30 cellular contexts compared by ENCODE assay signal in genomic region chr7:85887133-85887532, GRCh38.
"Had no signal": no experiment of that assay in that cellular context is flagged by ENCODE, and none has a peak within 500 bp of the region (broad histone marks: within the 10 kb centered on the region; RNA-seq: fewer than 3 reads in every experiment).

No MANE protein-coding gene starts in this region.

- H3K4me3 Mint-ChIP-seq: activated CD4-positive, alpha-beta memory T cell treated with anti-CD3 and anti-CD28 coated beads, Interleukin-2, amount 10 ng/mL, durations not matched to agents 7 days and 5 days; activated CD4-positive, alpha-beta T cell treated with anti-CD3 and anti-CD28 coated beads, Interleukin-2, amount 10 ng/mL, durations not matched to agents 7 days and 5 days; activated naive CD8-positive, alpha-beta T cell; activated T-cell treated with anti-CD3 and anti-CD28 coated beads, Interleukin-2, amount 50 U/mL, for 24 hours; activated T-cell treated with anti-CD3 and anti-CD28 coated beads, Interleukin-2, amount 50 U/mL, for 72 hours; central memory CD8-positive, alpha-beta T cell; dendritic cell treated with granulocyte-macrophage colony-stimulating factor and Interleukin-4, amounts not matched to agents 40 ng/mL and 50 ng/mL, for 4 days had no signal

- H3K27ac Mint-ChIP-seq: activated CD4-positive, alpha-beta memory T cell treated with anti-CD3 and anti-CD28 coated beads, Interleukin-2, amount 10 ng/mL, durations not matched to agents 7 days and 5 days; activated CD4-positive, alpha-beta T cell treated with anti-CD3 and anti-CD28 coated beads, Interleukin-2, amount 10 ng/mL, durations not matched to agents 7 days and 5 days; activated naive CD8-positive, alpha-beta T cell; activated T-cell treated with anti-CD3 and anti-CD28 coated beads, Interleukin-2, amount 50 U/mL, for 24 hours; activated T-cell treated with anti-CD3 and anti-CD28 coated beads, Interleukin-2, amount 50 U/mL, for 72 hours; dendritic cell treated with granulocyte-macrophage colony-stimulating factor and Interleukin-4, amounts not matched to agents 40 ng/mL and 50 ng/mL, for 4 days had no signal

- H3K27me3 Mint-ChIP-seq: activated CD4-positive, alpha-beta memory T cell treated with anti-CD3 and anti-CD28 coated beads, Interleukin-2, amount 10 ng/mL, durations not matched to agents 7 days and 5 days; activated CD4-positive, alpha-beta T cell treated with anti-CD3 and anti-CD28 coated beads, Interleukin-2, amount 10 ng/mL, durations not matched to agents 7 days and 5 days; activated naive CD8-positive, alpha-beta T cell; activated T-cell treated with anti-CD3 and anti-CD28 coated beads, Interleukin-2, amount 50 U/mL, for 24 hours; central memory CD8-positive, alpha-beta T cell; dendritic cell treated with granulocyte-macrophage colony-stimulating factor and Interleukin-4, amounts not matched to agents 40 ng/mL and 50 ng/mL, for 4 days had no signal

- H3K36me3 ChIP-seq: brain microvascular endothelial cell, esophagus muscularis mucosa, gastroesophageal sphincter, heart right ventricle had no signal

- DNase-seq: activated CD4-positive, alpha-beta memory T cell treated with anti-CD3 and anti-CD28 coated beads, Interleukin-2, amount 10 ng/mL, durations not matched to agents 7 days and 5 days; activated CD4-positive, alpha-beta T cell treated with anti-CD3 and anti-CD28 coated beads for 1 hour; activated CD4-positive, alpha-beta T cell treated with anti-CD3 and anti-CD28 coated beads for 4 hours; activated CD4-positive, alpha-beta T cell treated with anti-CD3 and anti-CD28 coated beads, Interleukin-2, amount 10 ng/mL, durations not matched to agents 7 days and 5 days; activated CD4-positive, alpha-beta T cell treated with anti-CD3 and anti-CD28 coated beads, Interleukin-2, amount 50 U/mL, for 4 hours; activated CD8-positive, alpha-beta memory T cell treated with anti-CD3 and anti-CD28 coated beads, Interleukin-2, amount 50 U/mL, for 48 hours; activated effector memory CD4-positive, alpha-beta T cell treated with Interleukin-2 at 50 U/mL for 16 hours; activated gamma-delta T cell treated with Interleukin-2 at 50 U/mL for 16 hours; activated naive CD4-positive, alpha-beta T cell treated with anti-CD3 and anti-CD28 coated beads, Interleukin-2, amount 50 U/mL, for 16 hours; activated naive CD4-positive, alpha-beta T cell treated with Interleukin-2 at 50 U/mL for 16 hours; activated T-cell treated with anti-CD3 and anti-CD28 coated beads for 4 hours; activated T-cell treated with anti-CD3 and anti-CD28 coated beads, Interleukin-2, amount 50 U/mL, for 24 hours; activated T-cell treated with anti-CD3 and anti-CD28 coated beads, Interleukin-2, amount 50 U/mL, for 72 hours; amniotic stem cell; anterior cingulate cortex; brain microvascular endothelial cell; dorsolateral prefrontal cortex; effector memory CD4-positive, alpha-beta T cell; erythroblast; foreskin keratinocyte; heart right ventricle; T-helper 2 cell had no signal

- H3K4me1 ChIP-seq: esophagus muscularis mucosa, foreskin keratinocyte, gastroesophageal sphincter, heart right ventricle had no signal

- H3K4me1 Mint-ChIP-seq: activated CD4-positive, alpha-beta memory T cell treated with anti-CD3 and anti-CD28 coated beads, Interleukin-2, amount 10 ng/mL, durations not matched to agents 7 days and 5 days; activated CD4-positive, alpha-beta T cell treated with anti-CD3 and anti-CD28 coated beads, Interleukin-2, amount 10 ng/mL, durations not matched to agents 7 days and 5 days; central memory CD8-positive, alpha-beta T cell had no signal

- H3K4me3 ChIP-seq: coronary artery, dorsolateral prefrontal cortex, esophagus muscularis mucosa, gastroesophageal sphincter, heart right ventricle had no signal

- ATAC-seq: activated T-cell treated with anti-CD3 and anti-CD28 coated beads, Interleukin-2, amount 50 U/mL, for 72 hours; foreskin keratinocyte; gastroesophageal sphincter; heart right ventricle had no signal

- H3K27ac ChIP-seq: brain microvascular endothelial cell, coronary artery, dorsolateral prefrontal cortex, esophagus muscularis mucosa, foreskin keratinocyte, gastroesophageal sphincter, heart right ventricle had no signal

- H3K27me3 ChIP-seq: brain microvascular endothelial cell, dorsolateral prefrontal cortex, esophagus muscularis mucosa, foreskin keratinocyte, gastroesophageal sphincter, heart right ventricle had no signal

- FAIRE-seq: astrocyte, bronchial epithelial cell had no signal

- H3K9me3 Mint-ChIP-seq: activated CD4-positive, alpha-beta memory T cell treated with anti-CD3 and anti-CD28 coated beads, Interleukin-2, amount 10 ng/mL, durations not matched to agents 7 days and 5 days; activated CD4-positive, alpha-beta T cell treated with anti-CD3 and anti-CD28 coated beads, Interleukin-2, amount 10 ng/mL, durations not matched to agents 7 days and 5 days; activated T-cell treated with anti-CD3 and anti-CD28 coated beads, Interleukin-2, amount 50 U/mL, for 24 hours; central memory CD8-positive, alpha-beta T cell; dendritic cell treated with granulocyte-macrophage colony-stimulating factor and Interleukin-4, amounts not matched to agents 40 ng/mL and 50 ng/mL, for 4 days had no signal

- H3K36me3 Mint-ChIP-seq: activated naive CD8-positive, alpha-beta T cell had no signal

- H3K9me3 ChIP-seq: esophagus muscularis mucosa, gastroesophageal sphincter, heart right ventricle had no signal
